Comparison of ENCODE assay signal across 27 cellular contexts in genomic region chr10:71090801-71091200, GRCh38.
DNase-seq lines count a peak whose midpoint lies in the region; ATAC-seq, FAIRE-seq and TF ChIP-seq lines count a peak whose summit lies in the region.
"Had no signal": no experiment of that assay in that cellular context is flagged by ENCODE, and none has a peak within 500 bp of the region (broad histone marks: within the 10 kb centered on the region; RNA-seq: fewer than 3 reads in every experiment).

No MANE protein-coding gene starts in this region.

- H3K27me3 ChIP-seq in uterus = no peaks in the 10 kb centered on the region
- H3K27me3 ChIP-seq: ovary, vagina had no signal

- H3K4me1 ChIP-seq in uterus = no peaks in the 10 kb centered on the region
- H3K4me1 ChIP-seq: vagina had no signal

- no peaks in the 10 kb centered on the region for H3K36me3 ChIP-seq in uterus
- H3K36me3 ChIP-seq: ovary, vagina had no signal

- H3K9me3 Mint-ChIP-seq in activated T-helper 2 cell treated with anti-CD3 and anti-CD28 coated beads, Interferon-gamma antibody, Interleukin-2, Interleukin-4, amounts not matched to agents 10 μg/mL and 5 μg/mL and 100 μg/mL, durations not matched to agents 14 hours and 24 hours and 36 hours = peaks cover 10% of the 10 kb centered on the region
- H3K9me3 Mint-ChIP-seq in neural crest cell = no peaks in the 10 kb centered on the region
- H3K9me3 Mint-ChIP-seq: natural killer cell; T-helper 1 cell treated with Interleukin-12 subunit alpha and Interleukin-12 subunit beta and Interleukin-4 antibody, amounts not matched to agents 30 μg/mL and 1 μg/mL, for 36 hours had no signal

- peak; percentile 2 for DNase-seq in stimulated activated CD4-positive, alpha-beta T cell treated with anti-CD3 and anti-CD28 coated beads, Interleukin-4, amount 100 ng/mL, for 24 hours
- no peak for DNase-seq in stimulated activated CD4-positive, alpha-beta T cell treated with anti-CD3 and anti-CD28 coated beads, Interleukin-4, amount 100 ng/mL, for 1 hour
- DNase-seq in activated T-helper 2 cell treated with anti-CD3 and anti-CD28 coated beads, Interferon-gamma antibody, Interleukin-2, Interleukin-4, amounts not matched to agents 10 μg/mL and 5 μg/mL and 100 μg/mL, durations not matched to agents 14 hours and 24 hours and 36 hours (ENCODE audit: low spot score) = peak; percentile 6
- DNase-seq in neural crest cell (ENCODE audit: low read depth, low spot score) = peak; percentile 0
- DNase-seq in urothelium cell line (ENCODE audit: low spot score) = peak; percentile 3
- DNase-seq in uterus = no peak
- DNase-seq: C1 segment of cervical spinal cord; COR-L47; DMS79 treated with DMSO at 0.1 percent for 48 hours; GF-D8; left ventricle myocardium superior; natural killer cell; NCI-H1436; NCI-H2107; NCI-H446; NCI-H82; ovary; RPMI8226; stimulated activated CD4-positive, alpha-beta T cell treated with anti-CD3 and anti-CD28 coated beads, Interleukin-2, amount 100 ng/mL, for 24 hours; substantia nigra had no signal

- FAIRE-seq in urothelium cell line (lab: Jason Lieb, UNC) = no peak
- FAIRE-seq: endothelial cell of umbilical vein, GM18507 had no signal

- H3K4me3 Mint-ChIP-seq in activated T-helper 2 cell treated with anti-CD3 and anti-CD28 coated beads, Interferon-gamma antibody, Interleukin-2, Interleukin-4, amounts not matched to agents 10 μg/mL and 5 μg/mL and 100 μg/mL, durations not matched to agents 14 hours and 24 hours and 36 hours (ENCODE audit: low read depth) = no peak overlapping the region
- no peak overlapping the region for H3K4me3 Mint-ChIP-seq in neural crest cell
- H3K4me3 Mint-ChIP-seq: activated T-helper 17 cell treated with anti-CD3 and anti-CD28 coated beads, Interleukin-2, amount 50 U/mL, for 72 hours; natural killer cell; T-helper 1 cell treated with Interleukin-12 subunit alpha and Interleukin-12 subunit beta and Interleukin-4 antibody, amounts not matched to agents 30 μg/mL and 1 μg/mL, for 36 hours had no signal

- no peak overlapping the region for H3K4me3 ChIP-seq in uterus
- H3K4me3 ChIP-seq: ovary, vagina had no signal

- no peak for TF ChIP-seq CTCF in neural crest cell (conservative IDR thresholded peaks at IDR 0.05)
- no peak for TF ChIP-seq CTCF in uterus (IDR thresholded peaks at IDR 0.05)

- no peak overlapping the region for H3K27ac Mint-ChIP-seq in activated T-helper 2 cell treated with anti-CD3 and anti-CD28 coated beads, Interferon-gamma antibody, Interleukin-2, Interleukin-4, amounts not matched to agents 10 μg/mL and 5 μg/mL and 100 μg/mL, durations not matched to agents 14 hours and 24 hours and 36 hours
- no peak overlapping the region for H3K27ac Mint-ChIP-seq in neural crest cell (ENCODE audit: unreplicated experiment)
- H3K27ac Mint-ChIP-seq: activated T-helper 17 cell treated with anti-CD3 and anti-CD28 coated beads, Interleukin-2, amount 50 U/mL, for 72 hours; natural killer cell; T-helper 1 cell treated with Interleukin-12 subunit alpha and Interleukin-12 subunit beta and Interleukin-4 antibody, amounts not matched to agents 30 μg/mL and 1 μg/mL, for 36 hours had no signal

- H3K27me3 Mint-ChIP-seq in activated T-helper 2 cell treated with anti-CD3 and anti-CD28 coated beads, Interferon-gamma antibody, Interleukin-2, Interleukin-4, amounts not matched to agents 10 μg/mL and 5 μg/mL and 100 μg/mL, durations not matched to agents 14 hours and 24 hours and 36 hours (ENCODE audit: low read depth) = no peaks in the 10 kb centered on the region
- H3K27me3 Mint-ChIP-seq in neural crest cell (ENCODE audit: low read depth) = no peaks in the 10 kb centered on the region

- ATAC-seq in GM21423 (IDR thresholded peaks at IDR 0.05; ENCODE audit: unreplicated experiment) (no peak), HG03280 (IDR thresholded peaks at IDR 0.05; ENCODE audit: unreplicated experiment) (no peak)
- ATAC-seq: activated T-helper 17 cell treated with anti-CD3 and anti-CD28 coated beads, Interleukin-2, amount 50 U/mL, for 72 hours; left ventricle myocardium superior; natural killer cell had no signal

- H3K27ac ChIP-seq in uterus = no peak overlapping the region
- H3K27ac ChIP-seq: ovary, vagina had no signal

- no peaks in the 10 kb centered on the region for H3K9me3 ChIP-seq in uterus
- H3K9me3 ChIP-seq: ovary, vagina had no signal

- H3K36me3 Mint-ChIP-seq in activated T-helper 2 cell treated with anti-CD3 and anti-CD28 coated beads, Interferon-gamma antibody, Interleukin-2, Interleukin-4, amounts not matched to agents 10 μg/mL and 5 μg/mL and 100 μg/mL, durations not matched to agents 14 hours and 24 hours and 36 hours (ENCODE audit: low read depth) = no peaks in the 10 kb centered on the region
- H3K36me3 Mint-ChIP-seq in neural crest cell (ENCODE audit: low read depth) = no peaks in the 10 kb centered on the region
- H3K36me3 Mint-ChIP-seq: natural killer cell had no signal

- no peak for TF ChIP-seq POLR2A in uterus (IDR thresholded peaks at IDR 0.05)

- intact Hi-C loops in activated T-helper 2 cell treated with anti-CD3 and anti-CD28 coated beads, Interferon-gamma antibody, Interleukin-2, Interleukin-4, amounts not matched to agents 10 μg/mL and 5 μg/mL and 100 μg/mL, durations not matched to agents 14 hours and 24 hours and 36 hours (cut with micrococcal nuclease) = no loop called here
- intact Hi-C loops in uterus (cut with DNase I; ENCODE audit: low total_unique reads) = no loop called here

- H3K4me1 Mint-ChIP-seq in activated T-helper 2 cell treated with anti-CD3 and anti-CD28 coated beads, Interferon-gamma antibody, Interleukin-2, Interleukin-4, amounts not matched to agents 10 μg/mL and 5 μg/mL and 100 μg/mL, durations not matched to agents 14 hours and 24 hours and 36 hours (ENCODE audit: low read depth) = no peaks in the 10 kb centered on the region
- H3K4me1 Mint-ChIP-seq in neural crest cell = peaks cover 6% of the 10 kb centered on the region
- H3K4me1 Mint-ChIP-seq: natural killer cell had no signal

Comparison
In these comparisons a context has a peak if more than half of its experiments do, and no peak if none do; other contexts are left out.
1. DNase-seq: peak in stimulated activated CD4-positive, alpha-beta T cell treated with anti-CD3 and anti-CD28 coated beads, Interleukin-4, amount 100 ng/mL, for 24 hours (single experiment), activated T-helper 2 cell treated with anti-CD3 and anti-CD28 coated beads, Interferon-gamma antibody, Interleukin-2, Interleukin-4, amounts not matched to agents 10 μg/mL and 5 μg/mL and 100 μg/mL, durations not matched to agents 14 hours and 24 hours and 36 hours (single experiment), neural crest cell (single experiment) and urothelium cell line (single experiment); none in stimulated activated CD4-positive, alpha-beta T cell treated with anti-CD3 and anti-CD28 coated beads, Interleukin-4, amount 100 ng/mL, for 1 hour (single experiment) and uterus (0 of 2).